In genomic region chr5:56814361-56814962, GRCh38 we compare ENCODE assay signal across 8 cellular contexts. TPM values are rescaled to one million over a fixed set of nuclear protein-coding genes. Genes with fewer than 3 reads are reported as not detected.
DNase-seq lines count a peak whose midpoint lies in the region; ATAC-seq lines count a peak whose summit lies in the region.

No MANE protein-coding gene starts in this region.

- peak; percentile 40 for DNase-seq in NCI-H82 (lab: John Stamatoyannopoulos, UW)
- DNase-seq in NCI-H82 treated with DMSO at 0.1 percent for 48 hours (lab: John Stamatoyannopoulos, UW; ENCODE audit: unreplicated experiment): no peak
- DNase-seq in T-helper 22 cell (ENCODE audit: low read depth): peak; percentile 31
- DNase-seq in central memory CD8-positive, alpha-beta T cell (ENCODE audit: low spot score in 2 of 2): peak in 1 of 2 donors; percentile 20
- DNase-seq in left colon: peak; percentile 34 to 47
- DNase-seq in stimulated activated naive CD4-positive, alpha-beta T cell treated with Interleukin-2 at 50 U/mL for 16 hours (lab: John Stamatoyannopoulos, UW): peak; percentile 26
- no peak for DNase-seq in middle frontal gyrus (ENCODE audit: extremely low spot score, low spot score)
- DNase-seq in OCI-M2 (lab: John Stamatoyannopoulos, UW; ENCODE audit: unreplicated experiment): no peak

- H3K27me3 Mint-ChIP-seq in central memory CD8-positive, alpha-beta T cell: no peaks in the 10 kb centered on the region

- peaks cover 20% of the 10 kb centered on the region for H3K4me1 Mint-ChIP-seq in central memory CD8-positive, alpha-beta T cell

- peak; percentile 7 for ATAC-seq in central memory CD8-positive, alpha-beta T cell (replicated peaks; ENCODE audit: extremely low read depth, poor library complexity, severe bottlenecking)
- peak; percentile 24 for ATAC-seq in left colon

- intact Hi-C loops in left colon (cut with DNase I, micrococcal nuclease): no loop called here

- no peaks in the 10 kb centered on the region for H3K9me3 Mint-ChIP-seq in central memory CD8-positive, alpha-beta T cell

- H3K36me3 Mint-ChIP-seq in central memory CD8-positive, alpha-beta T cell (ENCODE audit: insufficient read depth): peaks cover 13% of the 10 kb centered on the region

- H3K4me3 Mint-ChIP-seq in central memory CD8-positive, alpha-beta T cell: peak overlapping the region; percentile 91

- peak overlapping the region; percentile 91 for H3K27ac Mint-ChIP-seq in central memory CD8-positive, alpha-beta T cell (ENCODE audit: low read depth)

RNA-seq across cellular contexts. Expression of gene MAP3K1, which starts 0.9 kb away (rescaled TPM):
- 10 to 100 TPM in 1 of 2 donors, 1 to 10 TPM in 1; 9.4 to 12.5 TPM for total RNA-seq in left colon

Comparison
In these comparisons a context has a peak if more than half of its experiments do, and no peak if none do; other contexts are left out.
1. DNase-seq: peak in NCI-H82 (single experiment), T-helper 22 cell (single experiment), left colon (2 of 2) and stimulated activated naive CD4-positive, alpha-beta T cell treated with Interleukin-2 at 50 U/mL for 16 hours (single experiment); none in NCI-H82 treated with DMSO at 0.1 percent for 48 hours (single experiment), middle frontal gyrus (single experiment) and OCI-M2 (single experiment).